Comparison of ENCODE assay signal across 8 cellular contexts in genomic region chr11:2928605-2929510, GRCh38. TPM values are rescaled to one million over a fixed set of nuclear protein-coding genes. Genes with fewer than 3 reads are reported as not detected.
DNase-seq lines count a peak whose midpoint lies in the region; ATAC-seq and TF ChIP-seq lines count a peak whose summit lies in the region.

TSS of gene PHLDA2 (minus strand) at chr11:2929420. CDS start at chr11:2929364, 56 bp downstream.

- H3K27me3 ChIP-seq in ACC112 (ENCODE audit: insufficient read depth, low read length) (no peaks in the 10 kb centered on the region), SK-N-SH (ENCODE audit: insufficient read depth) (no peaks in the 10 kb centered on the region), hepatocyte (peaks cover 26% of the 10 kb centered on the region), gastrocnemius medialis (peaks cover 27 to 43% (median 42%) of the 10 kb centered on the region in 3 donors)

- H3K9me2 ChIP-seq in SK-N-SH (no peaks in the 10 kb centered on the region), hepatocyte (replicated peaks; ENCODE audit: insufficient read depth) (no peaks in the 10 kb centered on the region)

- H2AFZ ChIP-seq in ACC112 (ENCODE audit: low read length, unreplicated experiment) (peak within 1 kb of the TSS; percentile 78), SK-N-SH (ENCODE audit: low read depth) (peak within 1 kb of the TSS; percentile 77), hepatocyte (peak within 1 kb of the TSS; percentile 35)

- TF ChIP-seq RAD21 in SK-N-SH (IDR thresholded peaks at IDR 0.05; ENCODE audit: low read length): no peak

- peak; percentile 18 to 29 for TF ChIP-seq POLR2A in gastrocnemius medialis (IDR thresholded peaks at IDR 0.05)

- 3% methylated on average over 43 of the region's 109 CpGs for WGBS in SK-N-SH (ENCODE audit: low lambda C conversion rate)
- 2% methylated on average over 40 of the region's 109 CpGs for WGBS in hepatocyte (ENCODE audit: low lambda C conversion rate, missing lambda C conversion rate)

- H3K79me2 ChIP-seq in ACC112 (ENCODE audit: control insufficient read depth, insufficient read depth, low read length, unreplicated experiment) (peaks cover 30% of the 10 kb centered on the region), SK-N-SH (ENCODE audit: insufficient read depth) (0 out of 2 replicates have a peak, but pooled peaks cover 2% of the 10 kb centered on the region), hepatocyte (no peaks in the 10 kb centered on the region)

- peaks cover 27% of the 10 kb centered on the region for H3K4me1 ChIP-seq in ACC112 (ENCODE audit: control insufficient read depth, insufficient read depth, low read length, unreplicated experiment)
- no peaks in the 10 kb centered on the region for H3K4me1 ChIP-seq in HEK293 (ENCODE audit: control insufficient read depth, insufficient read depth, low read length)
- H3K4me1 ChIP-seq in SK-N-SH (ENCODE audit: control insufficient read depth in 1 of 2, insufficient read depth in 2 of 2, low read depth in 1 of 2, low read length in 1 of 2): peaks cover 0 to 20% of the 10 kb centered on the region in 2 experiments; a peak in 2 of 4 replicates
- H3K4me1 ChIP-seq in hepatocyte (ENCODE audit: insufficient read depth): peaks cover 16% of the 10 kb centered on the region
- peaks cover 4 to 9% of the 10 kb centered on the region in 2 donors for H3K4me1 ChIP-seq in gastrocnemius medialis

- H3K9me3 ChIP-seq in HEK293 (ENCODE audit: control insufficient read depth, insufficient read depth, low read depth, low read length): no peaks in the 10 kb centered on the region
- H3K9me3 ChIP-seq in SK-N-SH: no peaks in the 10 kb centered on the region
- no peaks in the 10 kb centered on the region for H3K9me3 ChIP-seq in hepatocyte (ENCODE audit: low read depth)
- H3K9me3 ChIP-seq in gastrocnemius medialis: no peaks in the 10 kb centered on the region

- H3K36me3 ChIP-seq in ACC112 (ENCODE audit: insufficient read depth, low read length) (no peaks in the 10 kb centered on the region), HEK293 (ENCODE audit: control insufficient read depth in 2 of 2, insufficient read depth in 1 of 2, low read length in 2 of 2) (no peaks in the 10 kb centered on the region), SK-N-SH (replicated peaks in 1 of 2; ENCODE audit: control insufficient read depth in 1 of 2, insufficient read depth in 2 of 2, low read length in 1 of 2) (no peaks in the 10 kb centered on the region), hepatocyte (replicated peaks; ENCODE audit: insufficient read depth, low read depth) (no peaks in the 10 kb centered on the region), gastrocnemius medialis (no peaks in the 10 kb centered on the region)

- H3K9ac ChIP-seq in SK-N-SH: peak within 1 kb of the TSS; percentile 63

- peak; percentile 74 for DNase-seq in SK-N-SH
- DNase-seq in amniotic stem cell (lab: John Stamatoyannopoulos, UW): peak; percentile 32
- peak; percentile 77 for DNase-seq in hepatocyte (ENCODE audit: low spot score)
- DNase-seq in gastrocnemius medialis: no peak
- DNase-seq in NCI-H2171 (lab: John Stamatoyannopoulos, UW): no peak

- in situ Hi-C loops in gastrocnemius medialis (cut with MboI; ENCODE audit: low sequenced_read_pairs in 4 of 4): no loop called here

- ATAC-seq in gastrocnemius medialis (peak in 1 of 2 donors; percentile 28), HG02678 (IDR thresholded peaks at IDR 0.05; ENCODE audit: unreplicated experiment) (no peak)

- H3K4me2 ChIP-seq in SK-N-SH (peak within 1 kb of the TSS; percentile 89), hepatocyte (peak within 1 kb of the TSS; percentile 88)

- POLR2A ChIA-PET in HEK293 (lab: Yijun Ruan, JAX) (interaction anchor here (0.6 to 2.3 kb wide), 24 partner anchors 9 to 398 kb away, joined by 3 to 22 read pairs (median 4); partner anchors contain the start of genes CDKN1C and NAP1L4), SK-N-SH (lab: Yijun Ruan, JAX) (no interaction called here)

- intact Hi-C loops in gastrocnemius medialis (cut with DNase I; ENCODE audit: low total_unique reads): no loop called here

- peak; percentile 44 for TF ChIP-seq CTCF in HEK293 (tag by site-specific recombination; IDR thresholded peaks at IDR 0.05)
- TF ChIP-seq CTCF in SK-N-SH (IDR thresholded peaks at IDR 0.05): no peak
- no peak for TF ChIP-seq CTCF in hepatocyte (IDR thresholded peaks at IDR 0.05; ENCODE audit: poor library complexity)
- TF ChIP-seq CTCF in gastrocnemius medialis (IDR thresholded peaks at IDR 0.05 in 4 of 5, conservative IDR thresholded peaks at IDR 0.05 in 1 of 5): no peak

- H4K20me1 ChIP-seq in SK-N-SH (ENCODE audit: insufficient read depth): no peaks in the 10 kb centered on the region
- H4K20me1 ChIP-seq in hepatocyte (ENCODE audit: insufficient read depth, poor library complexity, severe bottlenecking): no peaks in the 10 kb centered on the region

- peak within 1 kb of the TSS; percentile 88 for H3K27ac ChIP-seq in ACC112 (ENCODE audit: low read depth, low read length)
- no peak within 1 kb of the TSS; the same call in 1 of the 2 replicates for H3K27ac ChIP-seq in HEK293 (ENCODE audit: extremely low read depth, low read depth, low read length)
- H3K27ac ChIP-seq in SK-N-SH (ENCODE audit: low read depth in 2 of 2, low read length in 1 of 2): peak within 1 kb of the TSS in 1 of 2 experiments; percentile 60; a peak in 1 of 4 replicates
- H3K27ac ChIP-seq in hepatocyte: peak within 1 kb of the TSS; percentile 94
- H3K27ac ChIP-seq in gastrocnemius medialis: no peak within 1 kb of the TSS

- H3F3A ChIP-seq in SK-N-SH (replicated peaks; ENCODE audit: insufficient read depth): no peaks in the 10 kb centered on the region

- no peak for TF ChIP-seq EP300 in SK-N-SH (IDR thresholded peaks at IDR 0.05; ENCODE audit: borderline replicate concordance in 1 of 2, low read depth in 1 of 2, low read length in 1 of 2)

- CTCF ChIA-PET in HEK293 (lab: Yijun Ruan, JAX) (interaction anchor here (0.7 to 3.7 kb wide), 11 partner anchors 10 to 396 kb away, joined by 3 to 25 read pairs (median 8); no protein-coding TSS in a partner anchor), SK-N-SH (lab: Yijun Ruan, JAX) (interaction anchor here (1.0 to 3.4 kb wide), 11 partner anchors 12 to 509 kb away, joined by 3 to 27 read pairs (median 6); a partner anchor contains a TSS)

- H3K4me3 ChIP-seq in ACC112 (ENCODE audit: low read depth, low read length) (peak within 1 kb of the TSS; percentile 99), HEK293 (ENCODE audit: low read depth, low read length) (peak within 1 kb of the TSS; percentile 54), SK-N-SH (ENCODE audit: low read depth in 2 of 2, low read length in 1 of 2) (peak within 1 kb of the TSS; percentile 46 to 66), hepatocyte (peak within 1 kb of the TSS; percentile 24), gastrocnemius medialis (peak within 1 kb of the TSS; percentile 46 to 61 (median 49))

TF ChIP-seq in HEK293, 187 proteins besides CTCF, POLR2A, EP300 and RAD21 (continues in another document):
- TF ChIP-seq ZNF521 (tag by site-specific recombination; IDR thresholded peaks at IDR 0.05) (no peak), ZNF660 (tag by site-specific recombination; IDR thresholded peaks at IDR 0.05) (no peak), SP7 (tag by site-specific recombination; IDR thresholded peaks at IDR 0.05) (peak; percentile 29; the same call in 1 of the 2 replicates), ZBTB26 (tag by site-specific recombination; optimal IDR thresholded peaks at IDR 0.05) (peak; percentile 91)

TF ChIP-seq in SK-N-SH, 30 proteins besides CTCF, POLR2A, EP300 and RAD21 (continues in another document):
- no peak for TF ChIP-seq MXI1 (IDR thresholded peaks at IDR 0.05; ENCODE audit: low read depth, low read length)
- no peak for TF ChIP-seq RFX5 (IDR thresholded peaks at IDR 0.05; ENCODE audit: low read length)
- TF ChIP-seq SIN3A (IDR thresholded peaks at IDR 0.05; ENCODE audit: borderline replicate concordance, low read depth, low read length): no peak
- TF ChIP-seq MAX (IDR thresholded peaks at IDR 0.05; ENCODE audit: low read depth): peak; percentile 50
- peak; percentile 41; the same call in 1 of the 2 replicates for TF ChIP-seq NFIC (IDR thresholded peaks at IDR 0.05; ENCODE audit: borderline replicate concordance)
- TF ChIP-seq NRF1 (IDR thresholded peaks at IDR 0.05; ENCODE audit: low read depth, low read length): no peak
- no peak for TF ChIP-seq REST (IDR thresholded peaks at IDR 0.05; ENCODE audit: low read depth, low read length)
- TF ChIP-seq RCOR1 (IDR thresholded peaks at IDR 0.05; ENCODE audit: low read length): no peak
- TF ChIP-seq SMC3 (IDR thresholded peaks at IDR 0.05; ENCODE audit: low read depth, low read length): no peak
- no peak for TF ChIP-seq FOXJ3 (CRISPR knock-in tag; IDR thresholded peaks at IDR 0.05)

RNA-seq across cellular contexts. Expression of gene PHLDA2, which starts in this region (rescaled TPM):
- polyA plus RNA-seq in SK-N-SH (2012; rRNA removed) (16.2 and 23.6 TPM in 2 replicates), hepatocyte (62.4 and 67.4 TPM in 2 replicates)
- 15.9 and 26.1 TPM in 2 replicates for polyA plus RNA-seq in SK-N-SH (2012; cell fraction: cytosol; rRNA removed)
- 15.9 and 37.1 TPM in 2 replicates for polyA plus RNA-seq in SK-N-SH (2012; cell fraction: nucleus; rRNA removed)
- total RNA-seq in hepatocyte (7.1 and 8.5 TPM in 2 replicates), gastrocnemius medialis (1 to 10 TPM in 1 of 4 donors, not detected in 3; 1.4 TPM)

Comparison
In these comparisons a context has a peak if more than half of its experiments do, and no peak if none do; other contexts are left out.
1. H3K27ac ChIP-seq: peak in ACC112 (single experiment) and hepatocyte (single experiment); none in HEK293 (single experiment) and gastrocnemius medialis (0 of 4).
2. H3K4me3 ChIP-seq: peak in every context shown above with its lines; median percentile 99 in ACC112; 56 in SK-N-SH; 54 in HEK293; 49 in gastrocnemius medialis; 24 in hepatocyte.
3. DNase-seq: peak in SK-N-SH (single experiment), amniotic stem cell (single experiment) and hepatocyte (single experiment); none in gastrocnemius medialis (0 of 2) and NCI-H2171 (single experiment).
4. Peak in every context shown above with its lines, with median percentiles within 50 percentile points of each other: H2AFZ ChIP-seq.